Comparison of ENCODE assay signal across 22 cellular contexts in genomic region chr14:32008602-32009193, GRCh38.
A peak's percentile ranks its signal among the peaks of the same experiment; 100 is the strongest.
DNase-seq lines count a peak whose midpoint lies in the region; ATAC-seq, FAIRE-seq and TF ChIP-seq lines count a peak whose summit lies in the region.
"Had no signal": no experiment of that assay in that cellular context is flagged by ENCODE, and none has a peak within 500 bp of the region (broad histone marks: within the 10 kb centered on the region; RNA-seq: fewer than 3 reads in every experiment).

No MANE protein-coding gene starts in this region.

- no peaks in the 10 kb centered on the region for H3K79me2 ChIP-seq in K562 (ENCODE audit: control insufficient read depth, insufficient read depth, low read length)

- peaks cover 52% of the 10 kb centered on the region for H3K4me1 Mint-ChIP-seq in Caco-2 (ENCODE audit: low read depth, unreplicated experiment)

- TF ChIP-seq RAD21 in K562 (CRISPR knock-in tag; conservative IDR thresholded peaks at IDR 0.05 in 1 of 2, IDR thresholded peaks at IDR 0.05 in 1 of 2) = no peak

- no peaks in the 10 kb centered on the region for H3K9me3 Mint-ChIP-seq in Caco-2 (ENCODE audit: unreplicated experiment)
- H3K9me3 Mint-ChIP-seq: CD8-positive, alpha-beta T cell; H9 had no signal

- H2AFZ ChIP-seq in K562 (ENCODE audit: low read depth, low read length) = no peak overlapping the region
- H2AFZ ChIP-seq: GM23248, PC-9 had no signal

- H3K4me3 Mint-ChIP-seq in Caco-2 (ENCODE audit: unreplicated experiment) = no peak overlapping the region
- H3K4me3 Mint-ChIP-seq: CD8-positive, alpha-beta T cell; H9 had no signal

- in situ Hi-C loops in K562 (cut with MboI) = no loop called here

- CTCF ChIA-PET in Caco-2 (lab: Charles Lee) = no interaction called here
- CTCF ChIA-PET in K562 (lab: Yijun Ruan, JAX; ENCODE audit: low intra/inter-chr PET ratio) = no interaction called here

- no peak for FAIRE-seq in K562 (lab: Jason Lieb, UNC)

- no peaks in the 10 kb centered on the region for H3K36me3 Mint-ChIP-seq in Caco-2 (ENCODE audit: insufficient read depth, unreplicated experiment)
- H3K36me3 Mint-ChIP-seq: CD8-positive, alpha-beta T cell had no signal

- H3K4me1 ChIP-seq in left ventricle myocardium inferior (peaks cover 30% of the 10 kb centered on the region), Caco-2 (peaks cover 59% of the 10 kb centered on the region), K562 (replicated peaks in 1 of 2; ENCODE audit: control insufficient read depth in 2 of 2, insufficient read depth in 2 of 2, low read length in 2 of 2) (peaks cover 0 to 20% of the 10 kb centered on the region in 2 experiments; a peak in 3 of 5 replicates)

- H3K9me1 ChIP-seq in K562 (ENCODE audit: control insufficient read depth, insufficient read depth, low read length) = no peaks in the 10 kb centered on the region

- H4K20me1 ChIP-seq in K562 (replicated peaks; ENCODE audit: control insufficient read depth, insufficient read depth, low read length) = no peaks in the 10 kb centered on the region

- H3K27me3 Mint-ChIP-seq in Caco-2 (ENCODE audit: insufficient read depth, unreplicated experiment) = no peaks in the 10 kb centered on the region

- H3K4me3 ChIP-seq in left ventricle myocardium inferior (no peak overlapping the region), Caco-2 (ENCODE audit: low read depth, low read length) (no peak overlapping the region), K562 (no peak overlapping the region)
- H3K4me3 ChIP-seq: GM23248, PC-9, SJSA1 had no signal

- intact Hi-C loops in left ventricle myocardium inferior (cut with micrococcal nuclease) = no loop called here
- intact Hi-C loops in left cardiac atrium (cut with DNase I) = no loop called here
- intact Hi-C loops in Caco-2 (cut with micrococcal nuclease; ENCODE audit: unreplicated experiment) = no loop called here
- intact Hi-C loops in K562 (cut with micrococcal nuclease) = no loop called here

- TF ChIP-seq CTCF in left ventricle myocardium inferior (IDR thresholded peaks at IDR 0.05; ENCODE audit: borderline replicate concordance) = no peak
- TF ChIP-seq CTCF in Caco-2 (IDR thresholded peaks at IDR 0.05; ENCODE audit: insufficient read depth in 1 of 2, low read depth in 1 of 2, low read length in 1 of 2, severe bottlenecking in 1 of 2, unreplicated experiment in 1 of 2) = no peak
- TF ChIP-seq CTCF in K562 (IDR thresholded peaks at IDR 0.05 in 2 of 3, conservative IDR thresholded peaks at IDR 0.05 in 1 of 3; ENCODE audit: insufficient read depth in 2 of 3, low read depth in 1 of 3, low read length in 3 of 3) = no peak

- BruUV-seq in Caco-2 (replicated peaks; lab: Mats Ljungman, UMichigan) = no TSS peak
- BruUV-seq in K562 (replicated peaks; lab: Mats Ljungman, UMichigan) = no TSS peak

- H3K9me3 ChIP-seq in left ventricle myocardium inferior (replicated peaks) (no peaks in the 10 kb centered on the region), Caco-2 (no peaks in the 10 kb centered on the region), K562 (replicated peaks; ENCODE audit: control insufficient read depth, insufficient read depth, low read depth, low read length) (no peaks in the 10 kb centered on the region)
- H3K9me3 ChIP-seq: SJSA1 had no signal

- no peak for TF ChIP-seq EP300 in K562 (IDR thresholded peaks at IDR 0.05; ENCODE audit: low read length)

- no peak for DNase-seq in left ventricle myocardium inferior
- DNase-seq in left cardiac atrium = no peak
- no peak for DNase-seq in Caco-2
- DNase-seq in K562 (ENCODE audit: extremely low read depth in 1 of 4, low spot score in 3 of 4) = no peak
- no peak for DNase-seq in GM19240 (ENCODE audit: insufficient read length, low spot score)
- DNase-seq: C1 segment of cervical spinal cord; CD8-positive, alpha-beta T cell; GDM1; GM23248; H9; KG1; NCI-H1092 treated with DMSO at 0.1 percent for 48 hours; NCI-H146; NCI-H2029; NCI-H226; NCI-H510A treated with DMSO at 0.1 percent for 48 hours; NCI-H748 treated with DMSO at 0.1 percent for 48 hours; PC-9 had no signal

- H3K27me3 ChIP-seq in left ventricle myocardium inferior (ENCODE audit: low read depth) (no peaks in the 10 kb centered on the region), Caco-2 (replicated peaks; ENCODE audit: control insufficient read depth, insufficient read depth, low read length) (no peaks in the 10 kb centered on the region), K562 (ENCODE audit: control insufficient read depth in 2 of 2, insufficient read depth in 2 of 2, low read length in 2 of 2) (no peaks in the 10 kb centered on the region)
- H3K27me3 ChIP-seq: SJSA1 had no signal

- H3K9ac ChIP-seq in K562 (ENCODE audit: insufficient read depth in 1 of 2, low read depth in 2 of 2, low read length in 2 of 2) = no peak overlapping the region
- H3K9ac ChIP-seq: GM23248 had no signal

- H3K27ac Mint-ChIP-seq in Caco-2 (ENCODE audit: unreplicated experiment) = peak overlapping the region; percentile 98
- H3K27ac Mint-ChIP-seq: CD8-positive, alpha-beta T cell; H9 had no signal

- POLR2A ChIA-PET in Caco-2 (lab: Charles Lee) = no interaction called here
- POLR2A ChIA-PET in K562 (lab: Yijun Ruan, JAX) = no interaction called here

- ATAC-seq in left cardiac atrium (no peak), K562 (no peak), GM19452 (IDR thresholded peaks at IDR 0.05; ENCODE audit: unreplicated experiment) (no peak), GM19463 (IDR thresholded peaks at IDR 0.05; ENCODE audit: unreplicated experiment) (no peak)
- ATAC-seq: CD8-positive, alpha-beta T cell had no signal

- no peak overlapping the region for H3K4me2 ChIP-seq in K562 (ENCODE audit: insufficient read depth, low read length)

- H3K27ac ChIP-seq in left ventricle myocardium inferior (replicated peaks) (peak overlapping the region; percentile 71), K562 (ENCODE audit: extremely low read depth, low read depth, low read length) (no peak overlapping the region)
- H3K27ac ChIP-seq: GM23248, HL-60, SJSA1 had no signal

- H3K36me3 ChIP-seq in left ventricle myocardium inferior (no peaks in the 10 kb centered on the region), Caco-2 (ENCODE audit: control insufficient read depth, insufficient read depth, low read length) (no peaks in the 10 kb centered on the region; the same call in 1 of the 2 replicates), K562 (ENCODE audit: control insufficient read depth, insufficient read depth, low read length) (no peaks in the 10 kb centered on the region)
- H3K36me3 ChIP-seq: SJSA1 had no signal

- WGBS in K562 (ENCODE audit: insufficient coverage, low coverage, missing lambda C conversion rate) = 40% methylated on average over 1 of the region's 1 CpG

- no peak for TF ChIP-seq POLR2A in K562 (conservative IDR thresholded peaks at IDR 0.05)

TF ChIP-seq in K562, 482 proteins besides CTCF, POLR2A, EP300 and RAD21:
- TF ChIP-seq, protein P1, sequence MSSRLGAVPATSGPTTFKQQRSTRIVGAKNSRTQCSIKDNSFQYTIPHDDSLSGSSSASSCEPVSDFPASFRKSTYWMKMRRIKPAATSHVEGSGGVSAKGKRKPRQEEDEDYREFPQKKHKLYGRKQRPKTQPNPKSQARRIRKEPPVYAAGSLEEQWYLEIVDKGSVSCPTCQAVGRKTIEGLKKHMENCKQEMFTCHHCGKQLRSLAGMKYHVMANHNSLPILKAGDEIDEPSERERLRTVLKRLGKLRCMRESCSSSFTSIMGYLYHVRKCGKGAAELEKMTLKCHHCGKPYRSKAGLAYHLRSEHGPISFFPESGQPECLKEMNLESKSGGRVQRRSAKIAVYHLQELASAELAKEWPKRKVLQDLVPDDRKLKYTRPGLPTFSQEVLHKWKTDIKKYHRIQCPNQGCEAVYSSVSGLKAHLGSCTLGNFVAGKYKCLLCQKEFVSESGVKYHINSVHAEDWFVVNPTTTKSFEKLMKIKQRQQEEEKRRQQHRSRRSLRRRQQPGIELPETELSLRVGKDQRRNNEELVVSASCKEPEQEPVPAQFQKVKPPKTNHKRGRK (tag; IDR thresholded peaks at IDR 0.05) = peak; percentile 81
- TF ChIP-seq NFIC (IDR thresholded peaks at IDR 0.05) = no peak
